In the genomic region with DNA sequence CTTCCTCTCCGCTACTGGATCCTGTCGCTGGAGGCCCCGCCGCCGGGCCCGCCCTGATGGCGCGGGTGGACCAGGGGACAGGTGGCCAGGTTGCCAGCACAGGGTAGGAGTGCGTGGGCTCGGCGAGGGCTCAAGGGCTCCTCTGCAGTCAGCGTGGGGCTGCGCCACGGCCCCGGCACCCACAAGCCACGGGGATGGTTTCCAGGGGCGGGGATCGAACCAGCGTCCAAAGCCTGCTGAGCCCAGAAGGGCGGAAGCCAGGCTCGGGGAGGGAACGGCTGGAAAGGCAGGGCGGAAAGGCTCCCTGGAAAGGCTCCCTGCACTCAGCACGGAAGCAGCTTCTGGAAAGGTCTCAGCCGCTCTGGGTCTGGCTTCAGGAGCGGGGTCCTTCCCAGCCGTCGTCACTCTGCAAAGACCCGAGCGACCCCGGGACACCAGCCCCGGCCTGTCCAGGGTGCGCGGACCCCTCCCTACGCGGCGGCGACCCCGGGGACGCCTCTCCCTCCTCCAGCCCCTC, we compare ENCODE assay signal across 14 cellular contexts.
DNase-seq lines count a peak whose midpoint lies in the region; ATAC-seq, FAIRE-seq and TF ChIP-seq lines count a peak whose summit lies in the region.
"Had no signal": no experiment of that assay in that cellular context is flagged by ENCODE, and none has a peak within 500 bp of the region (broad histone marks: within the 10 kb centered on the region; RNA-seq: fewer than 3 reads in every experiment).

No MANE protein-coding gene starts in this region.

- peak overlapping the region; percentile 65 for H3K4me3 Mint-ChIP-seq in Caco-2 (ENCODE audit: unreplicated experiment)

- H2BK120ac ChIP-seq in trophoblast cell (ENCODE audit: insufficient read depth, low read length, poor library complexity), result no peak overlapping the region

- DNase-seq in Caco-2 (no peak), endothelial cell of umbilical vein (ENCODE audit: low read depth, low spot score) (no peak), trophoblast cell (no peak), NCI-H187 treated with DMSO at 0.1 percent for 48 hours (lab: John Stamatoyannopoulos, UW) (no peak), NCI-H2227 (lab: John Stamatoyannopoulos, UW; ENCODE audit: unreplicated experiment) (no peak)
- DNase-seq: activated naive CD4-positive, alpha-beta T cell treated with Interleukin-2 at 50 U/mL for 16 hours; head of caudate nucleus; NCI-H1694; NCI-H524 treated with DMSO at 0.1 percent for 48 hours had no signal

- H3K14ac ChIP-seq in trophoblast cell (ENCODE audit: low read length), result no peak overlapping the region

- H3K4me3 ChIP-seq in Caco-2 (ENCODE audit: low read depth, low read length) (peak overlapping the region; percentile 5), HUES6 (ENCODE audit: low read depth, low read length) (peak overlapping the region; percentile 30; the same call in 1 of the 2 replicates), endothelial cell of umbilical vein (replicated peaks in 1 of 3; ENCODE audit: insufficient read depth in 1 of 3, low read depth in 1 of 3, low read length in 3 of 3) (no peak overlapping the region), trophoblast cell (ENCODE audit: low read depth, low read length) (peak overlapping the region; percentile 36)
- H3K4me3 ChIP-seq: BLaER1 treated with 17β-estradiol and CSF1 and Interleukin-3, amounts not matched to agents 10 nM and 100 nM had no signal

- H3K79me1 ChIP-seq in trophoblast cell (ENCODE audit: low read length), result no peaks in the 10 kb centered on the region

- H3K18ac ChIP-seq in trophoblast cell (ENCODE audit: low read length), result no peak overlapping the region

- H3K9ac ChIP-seq in HUES6 (ENCODE audit: low read length), result no peak overlapping the region
- no peak overlapping the region for H3K9ac ChIP-seq in endothelial cell of umbilical vein (replicated peaks; ENCODE audit: extremely low read depth, insufficient read depth, low read length)
- H3K9ac ChIP-seq in trophoblast cell (ENCODE audit: low read length), result no peak overlapping the region
- H3K9ac ChIP-seq: BLaER1 treated with 17β-estradiol and CSF1 and Interleukin-3, amounts not matched to agents 10 nM and 100 nM had no signal

- no peaks in the 10 kb centered on the region for H3K9me1 ChIP-seq in endothelial cell of umbilical vein (replicated peaks; ENCODE audit: control insufficient read depth, extremely low read depth, insufficient read depth, low read length)

- POLR2A ChIA-PET in Caco-2 (lab: Charles Lee), result no interaction called here
- POLR2A ChIA-PET in endothelial cell of umbilical vein (lab: Charles Lee), result no interaction called here

- H3K4me1 ChIP-seq in Caco-2, result no peaks in the 10 kb centered on the region
- H3K4me1 ChIP-seq in HUES6 (ENCODE audit: control insufficient read depth, insufficient read depth, low read length), result no peaks in the 10 kb centered on the region
- H3K4me1 ChIP-seq in endothelial cell of umbilical vein (ENCODE audit: control insufficient read depth, extremely low read depth, insufficient read depth, low read length), result no peaks in the 10 kb centered on the region
- no peaks in the 10 kb centered on the region for H3K4me1 ChIP-seq in trophoblast cell (ENCODE audit: control insufficient read depth in 1 of 2, insufficient read depth in 2 of 2, low read length in 2 of 2)

- ATAC-seq in HG03460 (IDR thresholded peaks at IDR 0.05; ENCODE audit: unreplicated experiment), result no peak

- no peak overlapping the region for H2BK12ac ChIP-seq in trophoblast cell (ENCODE audit: low read length)

- H3K9me3 Mint-ChIP-seq in Caco-2 (ENCODE audit: unreplicated experiment), result no peaks in the 10 kb centered on the region

- H4K91ac ChIP-seq in trophoblast cell (ENCODE audit: low read depth, low read length), result no peak overlapping the region

- H3K27ac Mint-ChIP-seq in Caco-2 (ENCODE audit: unreplicated experiment), result peak overlapping the region; percentile 57
- H3K27ac Mint-ChIP-seq: progenitor cell of endocrine pancreas, T-cell had no signal

- H4K20me1 ChIP-seq in endothelial cell of umbilical vein (replicated peaks; ENCODE audit: control insufficient read depth, extremely low read depth, insufficient read depth, low read length), result no peaks in the 10 kb centered on the region
- H4K20me1 ChIP-seq: BLaER1 treated with 17β-estradiol and CSF1 and Interleukin-3, amounts not matched to agents 10 nM and 100 nM had no signal

- no peaks in the 10 kb centered on the region for H3K27me3 ChIP-seq in Caco-2 (replicated peaks; ENCODE audit: control insufficient read depth, insufficient read depth, low read length)
- H3K27me3 ChIP-seq in HUES6 (ENCODE audit: control insufficient read depth, insufficient read depth, low read length), result peaks cover 60% of the 10 kb centered on the region
- H3K27me3 ChIP-seq in endothelial cell of umbilical vein (ENCODE audit: control insufficient read depth in 2 of 2, insufficient read depth in 2 of 2, low read length in 2 of 2), result peaks cover 2 to 3% of the 10 kb centered on the region in 2 experiments
- peaks cover 16% of the 10 kb centered on the region for H3K27me3 ChIP-seq in trophoblast cell (ENCODE audit: insufficient read depth, low read length)

- no peak for FAIRE-seq in endothelial cell of umbilical vein (lab: Jason Lieb, UNC)

- H3K9me3 ChIP-seq in Caco-2 (no peaks in the 10 kb centered on the region), HUES6 (ENCODE audit: control insufficient read depth, insufficient read depth, low read depth, low read length) (no peaks in the 10 kb centered on the region), endothelial cell of umbilical vein (replicated peaks; ENCODE audit: control insufficient read depth, insufficient read depth, low read length) (no peaks in the 10 kb centered on the region), trophoblast cell (ENCODE audit: insufficient read depth, low read depth, low read length) (peaks cover 14% of the 10 kb centered on the region)

- dilution Hi-C loops in endothelial cell of umbilical vein (cut with MboI; ENCODE audit: extremely low pct_ligation_motif_present, low sequenced_read_pairs), result no loop called here

- intact Hi-C loops in Caco-2 (cut with micrococcal nuclease; ENCODE audit: unreplicated experiment) (no loop called here), endothelial cell of umbilical vein (cut with micrococcal nuclease) (no loop called here)

- H3K23ac ChIP-seq in trophoblast cell (ENCODE audit: low read length), result no peak overlapping the region

- no CpG with 5 or more reads among the region's 40 CpGs for WGBS in trophoblast cell (ENCODE audit: extremely low coverage, insufficient coverage, insufficient read length)

- H2AFZ ChIP-seq in endothelial cell of umbilical vein (ENCODE audit: low read depth, low read length) (no peak overlapping the region), trophoblast cell (ENCODE audit: insufficient read depth, low read length, poor library complexity) (no peak overlapping the region)

- TF ChIP-seq CTCF in Caco-2 (IDR thresholded peaks at IDR 0.05; ENCODE audit: insufficient read depth in 1 of 2, low read depth in 1 of 2, low read length in 1 of 2, severe bottlenecking in 1 of 2, unreplicated experiment in 1 of 2) (no peak), endothelial cell of umbilical vein (IDR thresholded peaks at IDR 0.05; ENCODE audit: extremely low read depth in 1 of 2, insufficient read depth in 1 of 2, low read depth in 1 of 2, low read length in 2 of 2) (no peak)

- H3K36me3 ChIP-seq in Caco-2 (ENCODE audit: control insufficient read depth, insufficient read depth, low read length), result no peaks in the 10 kb centered on the region
- no peaks in the 10 kb centered on the region for H3K36me3 ChIP-seq in HUES6 (ENCODE audit: control insufficient read depth, insufficient read depth, low read length)
- no peaks in the 10 kb centered on the region for H3K36me3 ChIP-seq in endothelial cell of umbilical vein (ENCODE audit: control insufficient read depth in 2 of 2, extremely low read depth in 1 of 2, insufficient read depth in 2 of 2, low read length in 2 of 2)
- no peaks in the 10 kb centered on the region for H3K36me3 ChIP-seq in trophoblast cell (ENCODE audit: control insufficient read depth in 1 of 2, insufficient read depth in 2 of 2, low read length in 2 of 2)
- H3K36me3 ChIP-seq: BLaER1 treated with 17β-estradiol and CSF1 and Interleukin-3, amounts not matched to agents 10 nM and 100 nM had no signal

- no peak overlapping the region for H2BK5ac ChIP-seq in trophoblast cell (ENCODE audit: low read depth, low read length, poor library complexity)

- H3K27ac ChIP-seq in HUES6 (ENCODE audit: low read depth, low read length), result no peak overlapping the region
- H3K27ac ChIP-seq in endothelial cell of umbilical vein (ENCODE audit: insufficient read depth, low read depth, low read length), result no peak overlapping the region
- H3K27ac ChIP-seq in trophoblast cell (ENCODE audit: low read depth, low read length), result no peak overlapping the region
- H3K27ac ChIP-seq: BLaER1 treated with 17β-estradiol and CSF1 and Interleukin-3, amounts not matched to agents 10 nM and 100 nM had no signal

- no TSS peak for BruUV-seq in Caco-2 (replicated peaks; lab: Mats Ljungman, UMichigan)
- no TSS peak for BruUV-seq in endothelial cell of umbilical vein (replicated peaks; lab: Mats Ljungman, UMichigan)

- H3K4me1 Mint-ChIP-seq in Caco-2 (ENCODE audit: low read depth, unreplicated experiment), result no peaks in the 10 kb centered on the region

- no peak overlapping the region for H3K4ac ChIP-seq in trophoblast cell (ENCODE audit: low read depth, low read length)

- no peak for TF ChIP-seq POLR2A in endothelial cell of umbilical vein (IDR thresholded peaks at IDR 0.05; ENCODE audit: low read depth, low read length)

- no peak overlapping the region for H4K8ac ChIP-seq in trophoblast cell (ENCODE audit: low read depth, low read length)

- H3K4me2 ChIP-seq in endothelial cell of umbilical vein (ENCODE audit: insufficient read depth, low read length) (no peak overlapping the region), trophoblast cell (ENCODE audit: low read length) (no peak overlapping the region)
- H3K4me2 ChIP-seq: BLaER1 treated with 17β-estradiol and CSF1 and Interleukin-3, amounts not matched to agents 10 nM and 100 nM had no signal

- CTCF ChIA-PET in Caco-2 (lab: Charles Lee), result no interaction called here
- CTCF ChIA-PET in endothelial cell of umbilical vein (lab: Charles Lee), result no interaction called here

- no peak overlapping the region for H2AK5ac ChIP-seq in trophoblast cell (ENCODE audit: low read length)

- no peaks in the 10 kb centered on the region for H3K79me2 ChIP-seq in endothelial cell of umbilical vein (ENCODE audit: control insufficient read depth, insufficient read depth, low read length)
- no peaks in the 10 kb centered on the region for H3K79me2 ChIP-seq in trophoblast cell (ENCODE audit: control insufficient read depth, insufficient read depth, low read length, poor library complexity)

- no peak overlapping the region for H4K12ac ChIP-seq in trophoblast cell (ENCODE audit: low read depth, low read length)

- H3K36me3 Mint-ChIP-seq in Caco-2 (ENCODE audit: insufficient read depth, unreplicated experiment), result peaks cover 4% of the 10 kb centered on the region

- peaks cover 3% of the 10 kb centered on the region for H3K27me3 Mint-ChIP-seq in Caco-2 (ENCODE audit: insufficient read depth, unreplicated experiment)

TF ChIP-seq in endothelial cell of umbilical vein, 7 proteins besides CTCF, POLR2A, EP300 and RAD21:
- TF ChIP-seq EZH2 (IDR thresholded peaks at IDR 0.05; ENCODE audit: borderline replicate concordance, low read depth, low read length, severe bottlenecking) (peak; percentile 40), MYC (IDR thresholded peaks at IDR 0.05; ENCODE audit: low read depth, low read length) (no peak)

Comparison
In these comparisons a context has a peak if more than half of its experiments do, and no peak if none do; other contexts are left out.
1. H3K4me3 ChIP-seq: peak in Caco-2 (single experiment), HUES6 (single experiment) and trophoblast cell (single experiment); none in endothelial cell of umbilical vein (0 of 3).